ENCODE assay signal across 25 cellular contexts in the genomic region with DNA sequence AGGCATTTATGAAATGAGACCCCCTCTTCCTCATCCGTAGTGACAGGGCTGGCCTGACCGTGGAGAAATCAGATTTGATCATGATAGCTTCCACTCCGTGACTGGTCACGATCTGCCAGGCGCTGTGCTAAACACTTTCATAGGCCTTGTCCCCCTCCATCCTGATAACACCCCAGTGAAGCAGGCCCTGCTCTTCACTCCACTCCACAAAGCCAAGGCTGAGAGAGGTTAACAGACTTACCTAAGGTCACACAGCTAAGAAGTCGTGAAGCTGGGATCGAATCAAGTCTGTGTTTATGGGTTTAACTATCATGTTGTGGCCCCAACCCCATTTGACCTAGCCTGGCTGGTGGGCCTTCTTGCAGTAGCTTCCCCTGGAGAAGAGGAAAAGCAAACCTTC. TPM values are rescaled to one million over a fixed set of nuclear protein-coding genes. Genes with fewer than 3 reads are reported as not detected.
DNase-seq lines count a peak whose midpoint lies in the region; ATAC-seq and TF ChIP-seq lines count a peak whose summit lies in the region.
"Had no signal": no experiment of that assay in that cellular context is flagged by ENCODE, and none has a peak within 500 bp of the region (broad histone marks: within the 10 kb centered on the region; RNA-seq: fewer than 3 reads in every experiment).

No MANE protein-coding gene starts in this region.

- intact Hi-C loops in ascending aorta (cut with DNase I) (no loop called here), colonic mucosa (cut with DNase I) (loop anchor here (5.0 kb wide), 1 partner anchor 115 kb away; no protein-coding TSS in a partner anchor)

- no peak for ATAC-seq in GM18873 (IDR thresholded peaks at IDR 0.05; ENCODE audit: low FRiP score, unreplicated experiment)
- ATAC-seq: Panc1; stimulated activated naive CD8-positive, alpha-beta T cell treated with anti-CD3 and anti-CD28 coated beads, Interleukin-15, amount 100 ng/mL, for 72 hours had no signal

- H3K36me3 ChIP-seq in GM23248 (ENCODE audit: low read depth) (peaks cover 28% of the 10 kb centered on the region), ascending aorta (peaks cover 27 to 34% of the 10 kb centered on the region in 2 donors), right atrium auricular region (peaks cover 38% of the 10 kb centered on the region), smooth muscle cell (ENCODE audit: low read depth) (no peaks in the 10 kb centered on the region), colonic mucosa (no peaks in the 10 kb centered on the region)
- H3K36me3 ChIP-seq: MG63 had no signal

- H2AFZ ChIP-seq in GM23248, result no peak overlapping the region
- no peak overlapping the region for H2AFZ ChIP-seq in smooth muscle cell (ENCODE audit: low read depth)

- WGBS in GM23248 (ENCODE audit: low coverage in 1 of 2, low lambda C conversion rate in 2 of 2, missing lambda C conversion rate in 2 of 2), 2 experiments, result 91 to 96% methylated on average over 7 of the region's 7 CpGs
- 74% methylated on average over 7 of the region's 7 CpGs for WGBS in smooth muscle cell (ENCODE audit: low lambda C conversion rate)

- peaks cover 83% of the 10 kb centered on the region for H3F3A ChIP-seq in GM23248 (ENCODE audit: insufficient read depth)
- H3F3A ChIP-seq in smooth muscle cell (ENCODE audit: low read depth), result peaks cover 70% of the 10 kb centered on the region

- in situ Hi-C loops in GM23248 (cut with MboI), result loop anchor here (5.0 kb wide), 1 partner anchor 50 kb away; no protein-coding TSS in a partner anchor

- H3K9me2 ChIP-seq in GM23248 (ENCODE audit: insufficient read depth), result no peaks in the 10 kb centered on the region

- no peaks in the 10 kb centered on the region for H4K20me1 ChIP-seq in GM23248 (ENCODE audit: insufficient read depth)
- H4K20me1 ChIP-seq in smooth muscle cell (ENCODE audit: low read depth), result peaks cover 7% of the 10 kb centered on the region

- H3K27me3 ChIP-seq in GM23248 (replicated peaks; ENCODE audit: insufficient read depth), result no peaks in the 10 kb centered on the region
- no peaks in the 10 kb centered on the region for H3K27me3 ChIP-seq in ascending aorta
- H3K27me3 ChIP-seq in right atrium auricular region, result no peaks in the 10 kb centered on the region
- no peaks in the 10 kb centered on the region for H3K27me3 ChIP-seq in smooth muscle cell (ENCODE audit: low read depth)
- no peaks in the 10 kb centered on the region for H3K27me3 ChIP-seq in colonic mucosa
- H3K27me3 ChIP-seq: MG63 had no signal

- H3K4me3 ChIP-seq in GM23248, result no peak overlapping the region
- no peak overlapping the region for H3K4me3 ChIP-seq in ascending aorta
- H3K4me3 ChIP-seq in right atrium auricular region, result no peak overlapping the region
- no peak overlapping the region for H3K4me3 ChIP-seq in smooth muscle cell
- H3K4me3 ChIP-seq in colonic mucosa, result no peak overlapping the region
- H3K4me3 ChIP-seq: lung, MG63 had no signal

- H3K9me3 ChIP-seq in GM23248 (ENCODE audit: low read depth), result no peaks in the 10 kb centered on the region
- no peaks in the 10 kb centered on the region for H3K9me3 ChIP-seq in ascending aorta
- H3K9me3 ChIP-seq in right atrium auricular region, result no peaks in the 10 kb centered on the region
- H3K9me3 ChIP-seq in smooth muscle cell (replicated peaks; ENCODE audit: low read depth), result no peaks in the 10 kb centered on the region
- no peaks in the 10 kb centered on the region for H3K9me3 ChIP-seq in colonic mucosa
- H3K9me3 ChIP-seq: MG63 had no signal

- H3K9ac ChIP-seq in GM23248 (no peak overlapping the region), smooth muscle cell (ENCODE audit: low read depth) (no peak overlapping the region), colonic mucosa (ENCODE audit: low read depth in 2 of 2, low read length in 2 of 2) (no peak overlapping the region)

- no peaks in the 10 kb centered on the region for H3K4me1 ChIP-seq in GM23248 (ENCODE audit: insufficient read depth)
- H3K4me1 ChIP-seq in ascending aorta, result peaks cover 0 to 10% of the 10 kb centered on the region in 2 donors
- peaks cover 0 to 57% of the 10 kb centered on the region in 2 donors for H3K4me1 ChIP-seq in right atrium auricular region
- no peaks in the 10 kb centered on the region for H3K4me1 ChIP-seq in smooth muscle cell (ENCODE audit: low read depth)
- peaks cover 4% of the 10 kb centered on the region for H3K4me1 ChIP-seq in colonic mucosa

- DNase-seq in GM23248 (no peak), ascending aorta (ENCODE audit: low spot score in 2 of 2) (peak in 1 of 2 donors; percentile 81), right atrium auricular region (ENCODE audit: low spot score) (no peak), smooth muscle cell (lab: John Stamatoyannopoulos, UW; ENCODE audit: unreplicated experiment) (no peak), dermis blood vessel endothelial cell (no peak), occipital lobe (lab: John Stamatoyannopoulos, UW) (no peak), colonic mucosa (no peak)
- DNase-seq: ACHN; activated B cell treated with CpG ODN at 0.5 μM for 24 hours; activated CD4-positive, alpha-beta memory T cell treated with anti-CD3 and anti-CD28 coated beads for 36 hours; caudate nucleus; EL; H7; hypothalamus; MG63; NCI-H1436 treated with DMSO at 0.1 percent for 48 hours; NCI-H524; NK-92 treated with Interleukin-12 subunit alpha and Interleukin-12 subunit beta, amount 100 ng/mL, for 24 hours; nucleus accumbens; stimulated activated naive CD8-positive, alpha-beta T cell treated with anti-CD3 and anti-CD28 coated beads, Interleukin-15, amount 100 ng/mL, for 72 hours had no signal

- H3K4me2 ChIP-seq in GM23248 (ENCODE audit: unreplicated experiment), result no peak overlapping the region
- H3K4me2 ChIP-seq in smooth muscle cell, result no peak overlapping the region

- TF ChIP-seq CTCF in ascending aorta (IDR thresholded peaks at IDR 0.05), result no peak
- TF ChIP-seq CTCF in right atrium auricular region (IDR thresholded peaks at IDR 0.05), result no peak
- TF ChIP-seq CTCF in smooth muscle cell (IDR thresholded peaks at IDR 0.05; ENCODE audit: borderline replicate concordance, insufficient read depth, poor library complexity, severe bottlenecking), result no peak
- TF ChIP-seq CTCF in colonic mucosa (IDR thresholded peaks at IDR 0.05), result no peak

- no peaks in the 10 kb centered on the region for H3K79me2 ChIP-seq in GM23248 (ENCODE audit: insufficient read depth)
- no peaks in the 10 kb centered on the region for H3K79me2 ChIP-seq in smooth muscle cell (ENCODE audit: low read depth)

- H3K27ac ChIP-seq in GM23248 (peak overlapping the region; percentile 15; the same call in 1 of the 2 replicates), ascending aorta (peak overlapping the region; percentile 80 to 88), right atrium auricular region (peak overlapping the region; percentile 90 to 97), smooth muscle cell (ENCODE audit: low read depth) (peak overlapping the region; percentile 62), colonic mucosa (no peak overlapping the region)
- H3K27ac ChIP-seq: C4-2B had no signal

RNA-seq across cellular contexts. Expression of a gene that starts 53.3 kb away (rescaled TPM):
- total RNA-seq in GM23248 (2014; rRNA removed; shearing (Covaris generic)), result not detected in 2 replicates
- 0.29 and 0.43 TPM in 2 replicates for polyA plus RNA-seq in GM23248 (2016; fragmentation: Nextera tagmentation; extraction: Ambion mirVana)
- 46.8 TPM for total RNA-seq in ascending aorta
- 1 to 10 TPM in 1 of 2 donors, under 1 TPM in 1; 0.83 to 2.9 TPM for total RNA-seq in right atrium auricular region
- total RNA-seq in smooth muscle cell, result 12.0 and 24.8 TPM in 2 replicates
- 10.4 and 11.6 TPM in 2 replicates for polyA plus RNA-seq in smooth muscle cell
- total RNA-seq in dermis blood vessel endothelial cell, result not detected in 2 replicates
- total RNA-seq in occipital lobe, result not detected
- total RNA-seq in colonic mucosa, result under 1 TPM in 1 of 2 donors, not detected in 1; 0.42 TPM
- total RNA-seq: activated B cell treated with CpG ODN at 0.5 μM for 24 hours; activated CD4-positive, alpha-beta memory T cell treated with anti-CD3 and anti-CD28 coated beads for 36 hours; H7 had no signal
- polyA plus RNA-seq: IgD-negative memory B cell had no signal
